Comparison of ENCODE assay signal across 8 cellular contexts in the genomic region with DNA sequence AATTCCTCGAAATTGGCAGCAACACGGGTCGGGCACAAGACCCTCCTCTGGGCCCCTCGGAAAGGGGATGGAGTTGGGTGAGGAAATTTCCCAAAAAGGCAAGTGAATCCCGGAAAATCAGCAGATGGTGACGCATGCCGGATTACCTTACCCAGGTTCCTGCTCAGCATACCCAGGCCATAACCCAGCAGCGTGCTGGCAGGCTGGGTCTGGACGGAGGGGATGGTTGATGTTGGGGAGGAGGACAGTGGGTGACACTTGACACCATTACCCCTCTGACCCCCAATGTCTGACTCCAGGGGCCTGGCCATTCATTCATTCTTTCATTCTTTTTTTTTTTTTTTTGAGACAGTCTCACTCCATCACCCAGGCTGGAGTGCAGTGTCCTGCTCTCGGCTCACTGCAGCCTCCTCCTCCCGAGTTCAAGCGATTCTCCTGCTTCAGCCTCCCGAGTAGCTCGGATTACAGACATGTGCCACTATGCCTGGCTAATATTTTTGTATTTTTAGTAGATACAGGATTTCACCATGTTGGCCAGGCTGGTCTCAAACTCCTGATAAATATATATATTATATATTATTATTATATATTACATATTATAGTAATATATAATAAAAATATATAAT. TPM values are rescaled to one million over a fixed set of nuclear protein-coding genes. Genes with fewer than 3 reads are reported as not detected.
DNase-seq lines count a peak whose midpoint lies in the region; ATAC-seq and TF ChIP-seq lines count a peak whose summit lies in the region.

No MANE protein-coding gene starts in this region.

- H3K27me3 ChIP-seq in effector memory CD4-positive, alpha-beta T cell (replicated peaks; ENCODE audit: control insufficient read depth, insufficient read depth, low read length, poor library complexity, severe bottlenecking), result peaks cover 9% of the 10 kb centered on the region
- H3K27me3 ChIP-seq in mucosa of rectum (ENCODE audit: control insufficient read depth in 2 of 2, insufficient read depth in 2 of 2, low read length in 2 of 2), result no peaks in the 10 kb centered on the region
- H3K27me3 ChIP-seq in vagina, result no peaks in the 10 kb centered on the region

- CTCF ChIA-PET in RWPE1 (lab: Yijun Ruan, JAX), result interaction anchor here (0.6 to 1.1 kb wide), 2 partner anchors 27 to 45 kb away, joined by 3 read pairs; no protein-coding TSS in a partner anchor

- ATAC-seq in GM18520 (IDR thresholded peaks at IDR 0.05; ENCODE audit: unreplicated experiment), result no peak

- peak overlapping the region; percentile 51 for H3K4me3 ChIP-seq in effector memory CD4-positive, alpha-beta T cell (ENCODE audit: insufficient read depth, low read depth, low read length, poor library complexity, severe bottlenecking)
- H3K4me3 ChIP-seq in mucosa of rectum (ENCODE audit: low read length in 2 of 2) (peak overlapping the region; percentile 71 to 79), vagina (peak overlapping the region; percentile 76 to 87)

- in situ Hi-C loops in GM13977 (cut with MboI; ENCODE audit: low pct_unique_long_range_greater_than_20kb, low sequenced_read_pairs, unreplicated experiment), result no loop called here

- intact Hi-C loops in vagina (cut with DNase I), result no loop called here

- TF ChIP-seq POLR2A in vagina (IDR thresholded peaks at IDR 0.05), result no peak

- POLR2A ChIA-PET in RWPE1 (lab: Yijun Ruan, JAX; ENCODE audit: low non-redundant PET), result interaction anchor here (0.6 to 1.3 kb wide), 4 partner anchors 18 to 1188 kb away, joined by 3 to 12 read pairs (median 4); no protein-coding TSS in a partner anchor

- DNase-seq in AG08396 (ENCODE audit: low spot score), result peak; percentile 48
- peak; percentile 49 for DNase-seq in GM13977 (ENCODE audit: low spot score)
- peak; percentile 71 for DNase-seq in RWPE1 (ENCODE audit: low spot score)
- no peak for DNase-seq in effector memory CD4-positive, alpha-beta T cell
- DNase-seq in vagina (ENCODE audit: extremely low spot score in 2 of 2), result no peak
- no peak for DNase-seq in middle frontal gyrus (ENCODE audit: extremely low spot score, low spot score)

- no peaks in the 10 kb centered on the region for H3K4me1 ChIP-seq in effector memory CD4-positive, alpha-beta T cell (ENCODE audit: control insufficient read depth, insufficient read depth, low read length, poor library complexity, severe bottlenecking)
- H3K4me1 ChIP-seq in mucosa of rectum (ENCODE audit: control insufficient read depth in 2 of 2, insufficient read depth in 2 of 2, low read length in 2 of 2) (peaks cover 7 to 19% of the 10 kb centered on the region in 2 donors), vagina (peaks cover 25% of the 10 kb centered on the region)

- H3K36me3 ChIP-seq in effector memory CD4-positive, alpha-beta T cell (ENCODE audit: control insufficient read depth, insufficient read depth, low read length), result no peaks in the 10 kb centered on the region
- H3K36me3 ChIP-seq in mucosa of rectum (ENCODE audit: control insufficient read depth in 2 of 2, insufficient read depth in 2 of 2, low read length in 2 of 2) (peaks cover 8% of the 10 kb centered on the region in 2 donors), vagina (peaks cover 0 to 4% of the 10 kb centered on the region in 2 donors)

- TF ChIP-seq CTCF in GM13977 (IDR thresholded peaks at IDR 0.05; ENCODE audit: extremely low read depth, insufficient read depth, missing control alignments) (no peak), RWPE1 (conservative IDR thresholded peaks at IDR 0.05; ENCODE audit: low read depth) (no peak), vagina (IDR thresholded peaks at IDR 0.05) (no peak)

- no peaks in the 10 kb centered on the region for H3K9me3 ChIP-seq in effector memory CD4-positive, alpha-beta T cell (ENCODE audit: control insufficient read depth, low read length)
- H3K9me3 ChIP-seq in mucosa of rectum (ENCODE audit: control insufficient read depth in 2 of 2, low read length in 2 of 2), result no peaks in the 10 kb centered on the region
- no peaks in the 10 kb centered on the region for H3K9me3 ChIP-seq in vagina

- peak overlapping the region; percentile 52 to 71 for H3K9ac ChIP-seq in mucosa of rectum (ENCODE audit: low read depth in 1 of 2, low read length in 2 of 2)

- H3K27ac ChIP-seq in RWPE1, result peak overlapping the region; percentile 90
- no peak overlapping the region for H3K27ac ChIP-seq in effector memory CD4-positive, alpha-beta T cell (ENCODE audit: insufficient read depth, low read length, poor library complexity, severe bottlenecking)
- H3K27ac ChIP-seq in mucosa of rectum (ENCODE audit: low read depth in 2 of 2, low read length in 2 of 2), result peak overlapping the region; percentile 67 to 81
- peak overlapping the region; percentile 79 for H3K27ac ChIP-seq in vagina

RNA-seq across cellular contexts. Expression of gene PVR, which starts 0.8 kb away (rescaled TPM):
- 26.0 TPM for total RNA-seq in vagina

RNA-seq across cellular contexts. Expression of gene CEACAM19, which starts 26.8 kb away (rescaled TPM):
- 7.1 TPM for total RNA-seq in vagina

RNA-seq across cellular contexts. Expression of gene IGSF23, which starts 31.1 kb away (rescaled TPM):
- total RNA-seq in vagina, result not detected

RNA-seq across cellular contexts. Expression of gene CEACAM16, which starts 54.4 kb away (rescaled TPM):
- not detected for total RNA-seq in vagina

Comparison
In these comparisons a context has a peak if more than half of its experiments do, and no peak if none do; other contexts are left out.
1. DNase-seq: peak in AG08396 (single experiment), GM13977 (single experiment) and RWPE1 (single experiment); none in effector memory CD4-positive, alpha-beta T cell (0 of 3), vagina (0 of 2) and middle frontal gyrus (single experiment).
2. Peak in every context shown above with its lines, with median percentiles within 50 percentile points of each other: H3K4me3 ChIP-seq.